17 cellular contexts compared by ENCODE assay signal in the genomic region with DNA sequence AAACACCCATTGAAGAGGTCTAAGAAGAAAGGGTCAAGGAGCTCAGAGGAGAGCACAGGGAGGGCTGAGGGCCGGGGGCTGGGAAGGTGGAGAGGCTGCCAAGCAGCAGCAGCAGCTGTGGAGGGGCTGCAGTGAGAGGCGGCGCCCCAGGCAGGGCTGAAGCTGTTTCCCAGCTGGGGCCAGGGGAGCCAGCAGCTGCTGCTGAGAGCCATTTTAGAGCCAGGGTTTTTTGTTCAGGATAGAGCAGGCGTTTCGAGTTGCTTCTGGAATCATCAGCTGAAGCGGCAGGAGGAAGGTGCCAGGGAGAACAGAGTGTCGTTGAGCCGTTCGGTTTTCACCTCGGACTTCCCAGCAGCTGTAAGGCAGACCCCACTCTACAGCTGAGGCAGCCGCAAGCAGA.
DNase-seq lines count a peak whose midpoint lies in the region; ATAC-seq and TF ChIP-seq lines count a peak whose summit lies in the region.
"Had no signal": no experiment of that assay in that cellular context is flagged by ENCODE, and none has a peak within 500 bp of the region (broad histone marks: within the 10 kb centered on the region; RNA-seq: fewer than 3 reads in every experiment).

No MANE protein-coding gene starts in this region.

- TF ChIP-seq CTCF in ovary (IDR thresholded peaks at IDR 0.05) (no peak), Peyer's patch (IDR thresholded peaks at IDR 0.05) (no peak)

- H3K27ac Mint-ChIP-seq in activated T-helper 2 cell treated with anti-CD3 and anti-CD28 coated beads, Interferon-gamma antibody, Interleukin-2, Interleukin-4, amounts not matched to agents 10 μg/mL and 5 μg/mL and 100 μg/mL, durations not matched to agents 14 hours and 24 hours and 36 hours, result peak overlapping the region; percentile 72
- H3K27ac Mint-ChIP-seq: CD14-positive monocyte; HFFc6; T-helper 2 cell treated with Interferon-gamma antibody and Interleukin-4, amounts not matched to agents 5 μg/mL and 100 μg/mL, for 36 hours had no signal

- peaks cover 6% of the 10 kb centered on the region for H3K4me1 Mint-ChIP-seq in activated T-helper 2 cell treated with anti-CD3 and anti-CD28 coated beads, Interferon-gamma antibody, Interleukin-2, Interleukin-4, amounts not matched to agents 10 μg/mL and 5 μg/mL and 100 μg/mL, durations not matched to agents 14 hours and 24 hours and 36 hours (ENCODE audit: low read depth)
- H3K4me1 Mint-ChIP-seq: naive B cell had no signal

- H3K4me3 Mint-ChIP-seq in activated T-helper 2 cell treated with anti-CD3 and anti-CD28 coated beads, Interferon-gamma antibody, Interleukin-2, Interleukin-4, amounts not matched to agents 10 μg/mL and 5 μg/mL and 100 μg/mL, durations not matched to agents 14 hours and 24 hours and 36 hours (ENCODE audit: low read depth), result no peak overlapping the region
- H3K4me3 Mint-ChIP-seq: CD14-positive monocyte; HFFc6; naive B cell; T-helper 2 cell treated with Interferon-gamma antibody and Interleukin-4, amounts not matched to agents 5 μg/mL and 100 μg/mL, for 36 hours had no signal

- H3K36me3 ChIP-seq in ovary (no peaks in the 10 kb centered on the region), Peyer's patch (peaks cover 0 to 17% (median 0%) of the 10 kb centered on the region in 3 donors)

- no peaks in the 10 kb centered on the region for H3K9me3 Mint-ChIP-seq in activated T-helper 2 cell treated with anti-CD3 and anti-CD28 coated beads, Interferon-gamma antibody, Interleukin-2, Interleukin-4, amounts not matched to agents 10 μg/mL and 5 μg/mL and 100 μg/mL, durations not matched to agents 14 hours and 24 hours and 36 hours
- H3K9me3 Mint-ChIP-seq: CD14-positive monocyte; HFFc6; naive B cell; T-helper 2 cell treated with Interferon-gamma antibody and Interleukin-4, amounts not matched to agents 5 μg/mL and 100 μg/mL, for 36 hours had no signal

- H3K27me3 ChIP-seq in ovary (no peaks in the 10 kb centered on the region), Peyer's patch (no peaks in the 10 kb centered on the region)
- H3K27me3 ChIP-seq: gastroesophageal sphincter, stomach had no signal

- no peak for TF ChIP-seq EP300 in ovary (IDR thresholded peaks at IDR 0.05)

- H3K27me3 Mint-ChIP-seq in activated T-helper 2 cell treated with anti-CD3 and anti-CD28 coated beads, Interferon-gamma antibody, Interleukin-2, Interleukin-4, amounts not matched to agents 10 μg/mL and 5 μg/mL and 100 μg/mL, durations not matched to agents 14 hours and 24 hours and 36 hours (ENCODE audit: low read depth), result no peaks in the 10 kb centered on the region
- H3K27me3 Mint-ChIP-seq: naive B cell had no signal

- ATAC-seq in GM18907 (IDR thresholded peaks at IDR 0.05; ENCODE audit: unreplicated experiment), result no peak
- ATAC-seq: gastroesophageal sphincter had no signal

- no peak for TF ChIP-seq POLR2A in ovary (IDR thresholded peaks at IDR 0.05)
- TF ChIP-seq POLR2A in Peyer's patch (IDR thresholded peaks at IDR 0.05), result no peak

- peak overlapping the region; percentile 74 to 80 for H3K27ac ChIP-seq in ovary
- H3K27ac ChIP-seq in Peyer's patch, result no peak overlapping the region
- H3K27ac ChIP-seq: coronary artery, gastroesophageal sphincter, stomach had no signal

- H3K4me3 ChIP-seq in ovary, result peak overlapping the region; percentile 19
- no peak overlapping the region for H3K4me3 ChIP-seq in Peyer's patch
- H3K4me3 ChIP-seq: coronary artery, gastroesophageal sphincter, stomach had no signal

- H3K9me3 ChIP-seq in ovary (no peaks in the 10 kb centered on the region), Peyer's patch (no peaks in the 10 kb centered on the region)
- H3K9me3 ChIP-seq: gastroesophageal sphincter, stomach had no signal

- H3K4me1 ChIP-seq in ovary (ENCODE audit: insufficient read depth) (peaks cover 8% of the 10 kb centered on the region), Peyer's patch (no peaks in the 10 kb centered on the region)
- H3K4me1 ChIP-seq: gastroesophageal sphincter had no signal

- DNase-seq in SHP77 (lab: John Stamatoyannopoulos, UW), result peak; percentile 45 to 63
- no peak for DNase-seq in SHP77 treated with DMSO at 0.1 percent for 48 hours (lab: John Stamatoyannopoulos, UW)
- peak; percentile 39 for DNase-seq in NCI-H128 (lab: John Stamatoyannopoulos, UW; ENCODE audit: unreplicated experiment)
- no peak for DNase-seq in activated T-helper 2 cell treated with anti-CD3 and anti-CD28 coated beads, Interferon-gamma antibody, Interleukin-2, Interleukin-4, amounts not matched to agents 10 μg/mL and 5 μg/mL and 100 μg/mL, durations not matched to agents 14 hours and 24 hours and 36 hours (ENCODE audit: low spot score)
- DNase-seq in ovary, result peak in 4 of 5 donors; percentile 24 to 61 (median 46)
- DNase-seq in dedifferentiated amniotic fluid mesenchymal stem cell (ENCODE audit: extremely low spot score), result no peak
- no peak for DNase-seq in Peyer's patch
- DNase-seq: aorta, HFFc6, naive B cell, NCI-H446 treated with DMSO at 0.1 percent for 48 hours, stomach had no signal

- 10 to 24% (median 18%) methylated on average over 11 of the region's 11 CpGs for WGBS in ovary, 3 donors

- peaks cover 6% of the 10 kb centered on the region for H3K36me3 Mint-ChIP-seq in activated T-helper 2 cell treated with anti-CD3 and anti-CD28 coated beads, Interferon-gamma antibody, Interleukin-2, Interleukin-4, amounts not matched to agents 10 μg/mL and 5 μg/mL and 100 μg/mL, durations not matched to agents 14 hours and 24 hours and 36 hours (ENCODE audit: low read depth)

- intact Hi-C loops in activated T-helper 2 cell treated with anti-CD3 and anti-CD28 coated beads, Interferon-gamma antibody, Interleukin-2, Interleukin-4, amounts not matched to agents 10 μg/mL and 5 μg/mL and 100 μg/mL, durations not matched to agents 14 hours and 24 hours and 36 hours (cut with micrococcal nuclease), result no loop called here
- intact Hi-C loops in ovary (cut with DNase I), result no loop called here

Comparison
In these comparisons a context has a peak if more than half of its experiments do, and no peak if none do; other contexts are left out.
1. DNase-seq: peak in SHP77 (2 of 2), NCI-H128 (single experiment) and ovary (4 of 5); none in SHP77 treated with DMSO at 0.1 percent for 48 hours (single experiment), activated T-helper 2 cell treated with anti-CD3 and anti-CD28 coated beads, Interferon-gamma antibody, Interleukin-2, Interleukin-4, amounts not matched to agents 10 μg/mL and 5 μg/mL and 100 μg/mL, durations not matched to agents 14 hours and 24 hours and 36 hours (single experiment), dedifferentiated amniotic fluid mesenchymal stem cell (single experiment) and Peyer's patch (0 of 3).
2. H3K27ac ChIP-seq: peak in ovary (2 of 2); none in Peyer's patch (0 of 4).